ENCODE assay signal across 32 cellular contexts in the genomic region with DNA sequence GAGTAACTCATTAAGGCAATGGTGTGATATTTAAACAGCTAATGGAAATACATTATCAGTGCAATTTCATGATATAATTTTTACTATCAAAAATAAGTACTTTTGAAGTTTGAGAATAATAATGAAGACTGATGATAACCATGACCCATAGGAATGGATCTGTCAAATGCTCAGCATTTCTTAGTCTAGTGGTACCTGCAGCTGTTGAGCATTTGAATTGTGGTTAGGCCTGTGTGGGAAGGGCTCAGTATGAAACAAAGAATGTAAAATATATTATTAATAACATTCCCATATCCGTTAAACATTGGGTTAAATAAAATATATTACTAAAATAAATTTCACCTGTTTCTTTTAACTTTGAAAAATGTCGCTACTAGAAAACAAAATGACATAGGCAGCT.
"Had no signal": no experiment of that assay in that cellular context is flagged by ENCODE, and none has a peak within 500 bp of the region (broad histone marks: within the 10 kb centered on the region; RNA-seq: fewer than 3 reads in every experiment).

No MANE protein-coding gene starts in this region.

- H3K36me3 Mint-ChIP-seq: activated CD4-positive, alpha-beta memory T cell treated with anti-CD3 and anti-CD28 coated beads for 36 hours; activated naive CD8-positive, alpha-beta T cell treated with anti-CD3 and anti-CD28 coated beads for 36 hours had no signal

- ATAC-seq: activated T-cell treated with anti-CD3 and anti-CD28 coated beads, Interleukin-2, amount 50 U/mL, for 4 hours; activated T-helper 17 cell treated with anti-CD3 and anti-CD28 coated beads, Interleukin-2, amount 50 U/mL, for 72 hours had no signal

- H3K9ac ChIP-seq: KMS-11 had no signal

- H3K4me3 ChIP-seq: ascending aorta, MG63, Peyer's patch had no signal

- H3K27me3 Mint-ChIP-seq: activated naive CD8-positive, alpha-beta T cell treated with anti-CD3 and anti-CD28 coated beads for 36 hours had no signal

- H3K4me1 ChIP-seq: ascending aorta, Peyer's patch had no signal

- H3K9me3 Mint-ChIP-seq: activated B cell treated with CpG ODN at 0.5 μM for 24 hours; activated CD4-positive, alpha-beta memory T cell treated with anti-CD3 and anti-CD28 coated beads for 36 hours; activated naive CD8-positive, alpha-beta T cell treated with anti-CD3 and anti-CD28 coated beads for 36 hours; activated T-cell treated with anti-CD3 and anti-CD28 coated beads, Interleukin-2, amount 50 U/mL, for 4 hours; activated T-helper 17 cell treated with anti-CD3 and anti-CD28 coated beads, Interleukin-2, amount 50 U/mL, for 72 hours had no signal

- H3K4me3 Mint-ChIP-seq: activated B cell treated with CpG ODN at 0.5 μM for 24 hours; activated CD4-positive, alpha-beta memory T cell treated with anti-CD3 and anti-CD28 coated beads for 36 hours; activated naive CD8-positive, alpha-beta T cell treated with anti-CD3 and anti-CD28 coated beads for 36 hours; activated T-cell treated with anti-CD3 and anti-CD28 coated beads, Interleukin-2, amount 50 U/mL, for 4 hours; activated T-helper 17 cell treated with anti-CD3 and anti-CD28 coated beads, Interleukin-2, amount 50 U/mL, for 72 hours had no signal

- H3K4me1 Mint-ChIP-seq: activated B cell treated with CpG ODN at 0.5 μM for 24 hours; activated naive CD8-positive, alpha-beta T cell treated with anti-CD3 and anti-CD28 coated beads for 36 hours; activated T-helper 17 cell treated with anti-CD3 and anti-CD28 coated beads, Interleukin-2, amount 50 U/mL, for 72 hours had no signal

- H3K27ac Mint-ChIP-seq: activated B cell treated with CpG ODN at 0.5 μM for 24 hours; activated CD4-positive, alpha-beta memory T cell treated with anti-CD3 and anti-CD28 coated beads for 36 hours; activated naive CD8-positive, alpha-beta T cell treated with anti-CD3 and anti-CD28 coated beads for 36 hours; activated T-helper 17 cell treated with anti-CD3 and anti-CD28 coated beads, Interleukin-2, amount 50 U/mL, for 72 hours had no signal

- H3K36me3 ChIP-seq: ascending aorta, MG63, Peyer's patch had no signal

- H3K4me2 ChIP-seq: KMS-11 had no signal

- H3K9me3 ChIP-seq: ascending aorta, MG63, Peyer's patch had no signal

- H3K27ac ChIP-seq: ascending aorta, KMS-11, Peyer's patch, VCaP had no signal

- H3K27me3 ChIP-seq: ascending aorta, MG63, Peyer's patch had no signal

- DNase-seq: activated B cell treated with CpG ODN at 0.5 μM for 24 hours; activated CD4-positive, alpha-beta memory T cell treated with anti-CD3 and anti-CD28 coated beads for 36 hours; activated CD4-positive, alpha-beta T cell treated with anti-CD3 and anti-CD28 coated beads for 4 hours; activated CD4-positive, alpha-beta T cell treated with anti-CD3 and anti-CD28 coated beads, Interleukin-2, amount 50 U/mL, for 1 hour; activated CD4-positive, CD25-positive, alpha-beta regulatory T cell treated with anti-CD3 and anti-CD28 coated beads, Interleukin-2, amount 50 U/mL, for 72 hours; activated CD8-positive, alpha-beta memory T cell treated with anti-CD3 and anti-CD28 coated beads, Interleukin-2, amount 50 U/mL, for 4 hours; activated effector memory CD4-positive, alpha-beta T cell treated with anti-CD3 and anti-CD28 coated beads, Interleukin-2, amount 50 U/mL, for 16 hours; activated naive CD4-positive, alpha-beta T cell; activated naive CD4-positive, alpha-beta T cell treated with anti-CD3 and anti-CD28 coated beads, Interleukin-2, amount 50 U/mL, for 16 hours; activated naive CD8-positive, alpha-beta T cell treated with anti-CD3 and anti-CD28 coated beads for 36 hours; activated T-cell treated with anti-CD3 and anti-CD28 coated beads for 4 hours; activated T-cell treated with anti-CD3 and anti-CD28 coated beads, Interleukin-2, amount 50 U/mL, for 4 hours; amygdala; MG63; NCI-H1048; NCI-H1105 treated with DMSO at 0.1 percent for 48 hours; NCI-H1436 treated with DMSO at 0.1 percent for 48 hours; NCI-H1694 treated with DMSO at 0.1 percent for 48 hours; NCI-H2029; NCI-H345; NCI-H524 treated with DMSO at 0.1 percent for 48 hours; Peyer's patch; RPMI8226; SIG-M5; SW 1271; T-helper 1 cell; T-helper 2 cell; T-helper 9 cell had no signal
